In the genomic region with DNA sequence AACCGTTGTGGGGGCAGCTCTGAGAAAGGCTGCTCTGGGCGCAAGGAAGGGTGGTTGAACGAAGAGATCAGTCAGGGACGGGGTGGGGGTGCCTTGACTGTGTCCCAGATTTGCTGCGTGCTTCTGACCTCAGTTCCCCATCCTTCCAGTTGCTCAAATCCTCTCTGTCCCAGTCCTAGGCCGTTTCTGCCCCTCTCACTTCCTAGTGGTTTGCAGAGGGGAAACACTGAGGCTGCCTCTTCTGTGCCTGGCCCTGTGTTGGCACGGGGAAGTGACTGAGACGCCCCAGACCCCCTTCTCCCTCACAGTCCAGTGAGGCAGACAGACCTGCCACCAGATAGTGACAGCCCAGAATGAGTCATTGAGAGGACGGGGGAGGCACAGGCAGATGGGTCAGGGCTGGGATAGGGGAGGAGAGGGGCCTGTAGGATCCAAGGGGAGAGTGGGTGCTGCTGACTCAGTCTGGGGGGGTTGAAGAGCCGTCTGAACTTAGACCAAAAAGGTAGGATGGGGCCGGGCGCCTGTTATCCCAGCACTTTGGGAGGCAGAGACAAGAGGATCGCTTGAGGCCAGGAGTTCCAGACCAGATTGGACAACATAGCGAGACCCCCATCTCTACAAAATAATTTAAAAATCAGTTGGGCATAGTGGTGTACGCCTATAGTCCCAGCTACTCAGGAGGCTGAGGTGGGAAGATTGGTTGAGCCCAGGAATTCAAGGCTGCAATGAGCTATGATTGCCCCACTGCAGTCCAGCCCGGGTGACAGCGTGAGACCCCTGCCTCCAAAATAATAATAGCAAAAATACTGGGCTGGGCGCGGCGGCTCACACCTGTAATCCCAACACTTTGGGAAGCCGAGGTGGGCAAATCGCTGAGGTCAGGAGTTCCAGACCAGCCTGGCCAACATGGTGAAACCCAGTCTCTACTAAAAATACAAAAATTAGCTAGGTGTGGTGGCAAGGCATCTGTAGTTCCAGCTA, we compare ENCODE assay signal across 8 cellular contexts. TPM values are rescaled to one million over a fixed set of nuclear protein-coding genes. Genes with fewer than 3 reads are reported as not detected.
DNase-seq lines count a peak whose midpoint lies in the region; ATAC-seq, FAIRE-seq and TF ChIP-seq lines count a peak whose summit lies in the region.

No MANE protein-coding gene starts in this region.

- peak overlapping the region; percentile 68 to 89 (median 69) for H3K9ac ChIP-seq in skeletal muscle tissue (ENCODE audit: low read depth in 1 of 3, low read length in 3 of 3)

- no peak for TF ChIP-seq CTCF in A549 (IDR thresholded peaks at IDR 0.05)

- H3K9me3 ChIP-seq in A549 (peaks cover 2% of the 10 kb centered on the region; the same call in 1 of the 3 replicates), right cardiac atrium (ENCODE audit: control insufficient read depth, low read length) (no peaks in the 10 kb centered on the region), skeletal muscle tissue (ENCODE audit: control insufficient read depth in 3 of 3, low read length in 3 of 3) (no peaks in the 10 kb centered on the region)

- TF ChIP-seq POLR2A in A549 (IDR thresholded peaks at IDR 0.05; ENCODE audit: low read length): no peak

- 58% methylated on average over 22 of the region's 22 CpGs for WGBS in A549 (ENCODE audit: missing lambda C conversion rate)
- 52% methylated on average over 22 of the region's 22 CpGs for WGBS in right cardiac atrium

- H3K27ac ChIP-seq in A549: peak overlapping the region; percentile 81 to 83
- peak overlapping the region; percentile 71 for H3K27ac ChIP-seq in right cardiac atrium (ENCODE audit: low read length)
- peak overlapping the region; percentile 89 for H3K27ac ChIP-seq in skeletal muscle tissue (ENCODE audit: low read depth, low read length)

- no peak for TF ChIP-seq EP300 in A549 (IDR thresholded peaks at IDR 0.05)

- H3K4me1 ChIP-seq in A549 (peaks cover 39% of the 10 kb centered on the region), right cardiac atrium (ENCODE audit: control insufficient read depth, insufficient read depth, low read length) (peaks cover 3% of the 10 kb centered on the region), skeletal muscle tissue (ENCODE audit: control insufficient read depth in 3 of 3, insufficient read depth in 3 of 3, low read length in 3 of 3) (peaks cover 7 to 13% (median 9%) of the 10 kb centered on the region in 3 donors)

- peak; percentile 88 for FAIRE-seq in A549 (lab: Jason Lieb, UNC)

- H3K27me3 ChIP-seq in right cardiac atrium (ENCODE audit: control insufficient read depth, insufficient read depth) (no peaks in the 10 kb centered on the region), skeletal muscle tissue (ENCODE audit: control insufficient read depth in 3 of 3, insufficient read depth in 3 of 3, low read length in 3 of 3) (no peaks in the 10 kb centered on the region)

- peak overlapping the region; percentile 80 for H3K4me2 ChIP-seq in A549

- H3K36me3 ChIP-seq in skeletal muscle tissue (ENCODE audit: control insufficient read depth in 3 of 3, insufficient read depth in 3 of 3, low read length in 3 of 3): peaks cover 4 to 14% (median 9%) of the 10 kb centered on the region in 3 donors

- H3K4me1 Mint-ChIP-seq in activated T-helper 1 cell treated with anti-CD3 and anti-CD28 coated beads, Interleukin-12 subunit alpha, Interleukin-12 subunit beta, Interleukin-2, Interleukin-4 antibody, amounts not matched to agents 30 ng/mL and 10 ng/mL and 1 ng/mL, durations not matched to agents 14 hours and 24 hours and 36 hours (ENCODE audit: low read depth): peaks cover 20% of the 10 kb centered on the region

- POLR2A ChIA-PET in A549 (lab: Yijun Ruan, JAX): interaction anchor here (0.8 to 2.9 kb wide), 15 partner anchors 10 to 599 kb away, joined by 3 to 19 read pairs (median 9); partner anchors contain the start of genes ACTMAP, COQ8B, EGLN2 and ITPKC

- intact Hi-C loops in activated T-helper 1 cell treated with anti-CD3 and anti-CD28 coated beads, Interleukin-12 subunit alpha, Interleukin-12 subunit beta, Interleukin-2, Interleukin-4 antibody, amounts not matched to agents 30 ng/mL and 10 ng/mL and 1 ng/mL, durations not matched to agents 14 hours and 24 hours and 36 hours (cut with micrococcal nuclease): loop anchor here (1.0 kb wide), 7 partner anchors 26 to 598 kb away; partner anchors contain the start of genes ACTMAP, NUMBL and RAB4B
- intact Hi-C loops in right cardiac atrium (cut with DNase I): loop anchor here (2.0 to 10.0 kb wide), 8 partner anchors 51 to 483 kb away; partner anchors contain the start of genes COQ8B (in 1 of the 4) and ITPKC (in 1 of the 4)

- peak overlapping the region; percentile 57 for H3K4me3 ChIP-seq in A549
- peak overlapping the region; percentile 20 for H3K4me3 ChIP-seq in right cardiac atrium (ENCODE audit: low read length)
- peak overlapping the region; percentile 71 to 80 (median 76) for H3K4me3 ChIP-seq in skeletal muscle tissue (ENCODE audit: low read length in 3 of 3)

- ATAC-seq in A549: peak; percentile 28 to 53
- ATAC-seq in HG03342 (IDR thresholded peaks at IDR 0.05; ENCODE audit: unreplicated experiment): peak; percentile 5
- peak in 1 of 2 donors; percentile 35 for ATAC-seq in right cardiac atrium
- ATAC-seq in GM21367 (IDR thresholded peaks at IDR 0.05; ENCODE audit: unreplicated experiment): no peak

- peaks cover 8% of the 10 kb centered on the region for H3K36me3 Mint-ChIP-seq in activated T-helper 1 cell treated with anti-CD3 and anti-CD28 coated beads, Interleukin-12 subunit alpha, Interleukin-12 subunit beta, Interleukin-2, Interleukin-4 antibody, amounts not matched to agents 30 ng/mL and 10 ng/mL and 1 ng/mL, durations not matched to agents 14 hours and 24 hours and 36 hours (ENCODE audit: low read depth)

- H3K9me3 Mint-ChIP-seq in activated T-helper 1 cell treated with anti-CD3 and anti-CD28 coated beads, Interleukin-12 subunit alpha, Interleukin-12 subunit beta, Interleukin-2, Interleukin-4 antibody, amounts not matched to agents 30 ng/mL and 10 ng/mL and 1 ng/mL, durations not matched to agents 14 hours and 24 hours and 36 hours: no peaks in the 10 kb centered on the region

- H3K4me3 Mint-ChIP-seq in activated T-helper 1 cell treated with anti-CD3 and anti-CD28 coated beads, Interleukin-12 subunit alpha, Interleukin-12 subunit beta, Interleukin-2, Interleukin-4 antibody, amounts not matched to agents 30 ng/mL and 10 ng/mL and 1 ng/mL, durations not matched to agents 14 hours and 24 hours and 36 hours: peak overlapping the region; percentile 80

- no peak for TF ChIP-seq RAD21 in A549 (conservative IDR thresholded peaks at IDR 0.05 in 1 of 2, IDR thresholded peaks at IDR 0.05 in 1 of 2)

- CTCF ChIA-PET in A549 (lab: Yijun Ruan, JAX): interaction anchor here (0.6 to 16.6 kb wide), 94 partner anchors 11 to 658 kb away, joined by 3 to 178 read pairs (median 4); partner anchors contain the start of genes ACTMAP, COQ8B, EGLN2 and ITPKC

- H3K27me3 Mint-ChIP-seq in activated T-helper 1 cell treated with anti-CD3 and anti-CD28 coated beads, Interleukin-12 subunit alpha, Interleukin-12 subunit beta, Interleukin-2, Interleukin-4 antibody, amounts not matched to agents 30 ng/mL and 10 ng/mL and 1 ng/mL, durations not matched to agents 14 hours and 24 hours and 36 hours (ENCODE audit: insufficient read depth): peaks cover 2% of the 10 kb centered on the region

- H3K27ac Mint-ChIP-seq in activated T-helper 1 cell treated with anti-CD3 and anti-CD28 coated beads, Interleukin-12 subunit alpha, Interleukin-12 subunit beta, Interleukin-2, Interleukin-4 antibody, amounts not matched to agents 30 ng/mL and 10 ng/mL and 1 ng/mL, durations not matched to agents 14 hours and 24 hours and 36 hours: peak overlapping the region; percentile 86

- DNase-seq in A549 (ENCODE audit: low read depth in 1 of 2, low spot score in 1 of 2) (peak in 1 of 2 experiments; percentile 66), right cardiac atrium (peak in 1 of 3 donors; percentile 41), globus pallidus (ENCODE audit: low spot score) (no peak)
- no peak for DNase-seq in activated T-helper 1 cell treated with anti-CD3 and anti-CD28 coated beads, Interleukin-12 subunit alpha, Interleukin-12 subunit beta, Interleukin-2, Interleukin-4 antibody, amounts not matched to agents 30 ng/mL and 10 ng/mL and 1 ng/mL, durations not matched to agents 14 hours and 24 hours and 36 hours (ENCODE audit: low spot score)
- DNase-seq in activated CD4-positive, CD25-positive, alpha-beta regulatory T cell treated with anti-CD3 and anti-CD28 coated beads, Interleukin-2, amount 50 U/mL, for 72 hours: no peak

RNA-seq across cellular contexts. Expression of gene NUMBL, which starts 26.4 kb away (rescaled TPM):
- 19.4 and 21.1 TPM in 2 replicates for polyA plus RNA-seq in A549 (2011; rRNA removed)
- polyA plus RNA-seq in A549 (2012; cell fraction: cytosol; rRNA removed): 41.5 and 47.8 TPM in 2 replicates
- polyA plus RNA-seq in A549 (2012; cell fraction: nucleus; rRNA removed): 114 and 125 TPM in 2 replicates
- polyA plus RNA-seq in A549 (2017; fragmentation: RNase III; extraction: RNeasy Plus Mini Kit Qiagen cat#74134 plus additional on column Dnase treatment): 26.6 to 29.7 TPM (median 28.7 TPM) in 3 replicates
- 13.8 and 13.9 TPM in 2 replicates for polyA minus RNA-seq in A549 (2011; rRNA and poly(A)+ RNA removed)
- total RNA-seq in activated T-helper 1 cell treated with anti-CD3 and anti-CD28 coated beads, Interleukin-12 subunit alpha, Interleukin-12 subunit beta, Interleukin-2, Interleukin-4 antibody, amounts not matched to agents 30 ng/mL and 10 ng/mL and 1 ng/mL, durations not matched to agents 14 hours and 24 hours and 36 hours: 18.1 and 20.6 TPM in 2 replicates
- total RNA-seq in right cardiac atrium: 10 to 100 TPM; 18.6 to 22.9 (median 20.4) TPM
- 12.4 TPM for polyA plus RNA-seq in right cardiac atrium
- 9.4 TPM for total RNA-seq in skeletal muscle tissue

RNA-seq across cellular contexts. Expression of gene COQ8B, which starts 52.7 kb away (rescaled TPM):
- polyA plus RNA-seq in A549 (2011; rRNA removed): 43.9 and 47.2 TPM in 2 replicates
- polyA plus RNA-seq in A549 (2012; cell fraction: cytosol; rRNA removed): 55.5 and 70.2 TPM in 2 replicates
- 158 and 174 TPM in 2 replicates for polyA plus RNA-seq in A549 (2012; cell fraction: nucleus; rRNA removed)
- 55.3 to 64.9 TPM (median 63.6 TPM) in 3 replicates for polyA plus RNA-seq in A549 (2017; fragmentation: RNase III; extraction: RNeasy Plus Mini Kit Qiagen cat#74134 plus additional on column Dnase treatment)
- polyA minus RNA-seq in A549 (2011; rRNA and poly(A)+ RNA removed): 55.3 TPM in 2 replicates
- 38.4 and 41.6 TPM in 2 replicates for total RNA-seq in activated T-helper 1 cell treated with anti-CD3 and anti-CD28 coated beads, Interleukin-12 subunit alpha, Interleukin-12 subunit beta, Interleukin-2, Interleukin-4 antibody, amounts not matched to agents 30 ng/mL and 10 ng/mL and 1 ng/mL, durations not matched to agents 14 hours and 24 hours and 36 hours
- 10 to 100 TPM; 22.8 to 34.0 (median 29.0) TPM for total RNA-seq in right cardiac atrium
- polyA plus RNA-seq in right cardiac atrium: 23.8 TPM
- total RNA-seq in skeletal muscle tissue: 19.3 TPM

RNA-seq across cellular contexts. Expression of gene ITPKC, which starts 52.9 kb away (rescaled TPM):
- polyA plus RNA-seq in A549 (2011; rRNA removed) (6.5 and 8.7 TPM in 2 replicates), A549 (2017; fragmentation: RNase III; extraction: RNeasy Plus Mini Kit Qiagen cat#74134 plus additional on column Dnase treatment) (7.9 to 8.6 TPM (median 8.1 TPM) in 3 replicates), right cardiac atrium (13.4 TPM)
- polyA plus RNA-seq in A549 (2012; cell fraction: cytosol; rRNA removed): 6.6 and 7.7 TPM in 2 replicates
- 10.7 and 10.9 TPM in 2 replicates for polyA plus RNA-seq in A549 (2012; cell fraction: nucleus; rRNA removed)
- polyA minus RNA-seq in A549 (2011; rRNA and poly(A)+ RNA removed): 13.8 and 14.2 TPM in 2 replicates
- 8.7 and 9.9 TPM in 2 replicates for total RNA-seq in activated T-helper 1 cell treated with anti-CD3 and anti-CD28 coated beads, Interleukin-12 subunit alpha, Interleukin-12 subunit beta, Interleukin-2, Interleukin-4 antibody, amounts not matched to agents 30 ng/mL and 10 ng/mL and 1 ng/mL, durations not matched to agents 14 hours and 24 hours and 36 hours
- total RNA-seq in right cardiac atrium (10 to 100 TPM in 2 of 4 donors, 1 to 10 TPM in 2; 7.6 to 15.8 (median 10.8) TPM), skeletal muscle tissue (6.8 TPM)

Comparison
In these comparisons a context has a peak if more than half of its experiments do, and no peak if none do; other contexts are left out.
1. H3K4me3 ChIP-seq: peak in every context shown above with its lines; median percentile 76 in skeletal muscle tissue; 57 in A549; 20 in right cardiac atrium.